ENCODE assay signal across 16 cellular contexts in genomic region chr7:80231719-80232118, GRCh38.
A peak's percentile ranks its signal among the peaks of the same experiment; 100 is the strongest.
DNase-seq lines count a peak whose midpoint lies in the region; ATAC-seq and TF ChIP-seq lines count a peak whose summit lies in the region.
"Had no signal": no experiment of that assay in that cellular context is flagged by ENCODE, and none has a peak within 500 bp of the region (broad histone marks: within the 10 kb centered on the region; RNA-seq: fewer than 3 reads in every experiment).

No MANE protein-coding gene starts in this region.

- H3K4me3 ChIP-seq in fibroblast of mammary gland (ENCODE audit: control insufficient read depth, low read depth, low read length) (no peak overlapping the region), stomach (no peak overlapping the region)
- H3K4me3 ChIP-seq: sigmoid colon had no signal

- no peak for TF ChIP-seq POLR2A in stomach (IDR thresholded peaks at IDR 0.05)

- intact Hi-C loops in stomach (cut with DNase I; ENCODE audit: low total_unique reads), result no loop called here

- no peak overlapping the region for H3K27ac ChIP-seq in stomach
- H3K27ac ChIP-seq: sigmoid colon had no signal

- no peaks in the 10 kb centered on the region for H3K36me3 Mint-ChIP-seq in activated naive CD4-positive, alpha-beta T cell treated with anti-CD3 and anti-CD28 coated beads, Interleukin-2, amount 50 U/mL, for 72 hours

- H3K9me3 ChIP-seq in stomach, result no peaks in the 10 kb centered on the region
- H3K9me3 ChIP-seq: sigmoid colon had no signal

- peaks cover 0 to 5% of the 10 kb centered on the region in 2 donors for H3K9me3 Mint-ChIP-seq in activated naive CD4-positive, alpha-beta T cell treated with anti-CD3 and anti-CD28 coated beads, Interleukin-2, amount 50 U/mL, for 72 hours
- H3K9me3 Mint-ChIP-seq: activated CD4-positive, alpha-beta T cell treated with anti-CD3 and anti-CD28 coated beads, Interleukin-2, amount 10 ng/mL, durations not matched to agents 7 days and 5 days; nephron progenitor cell; stimulated activated naive CD8-positive, alpha-beta T cell treated with anti-CD3 and anti-CD28 coated beads, Interleukin-15, Interleukin-2, amounts not matched to agents 100 ng/mL and 50 ng/mL, for 24 hours had no signal

- TF ChIP-seq CTCF in fibroblast of mammary gland (conservative IDR thresholded peaks at IDR 0.05; ENCODE audit: control insufficient read depth, insufficient read depth, low read depth, low read length), result no peak
- TF ChIP-seq CTCF in stomach (IDR thresholded peaks at IDR 0.05), result no peak
- no peak for TF ChIP-seq CTCF in omental fat pad (IDR thresholded peaks at IDR 0.05)

- peak; percentile 53 to 92 for ATAC-seq in activated naive CD4-positive, alpha-beta T cell treated with anti-CD3 and anti-CD28 coated beads, Interleukin-2, amount 50 U/mL, for 72 hours
- ATAC-seq in omental fat pad (ENCODE audit: low FRiP score), result no peak

- 76 to 93% (median 90%) methylated on average over 2 of the region's 2 CpGs for WGBS in stomach, 5 donors

- DNase-seq in activated naive CD4-positive, alpha-beta T cell treated with anti-CD3 and anti-CD28 coated beads, Interleukin-2, amount 50 U/mL, for 72 hours (ENCODE audit: low spot score in 2 of 2), result no peak
- DNase-seq in activated naive CD4-positive, alpha-beta T cell (lab: John Stamatoyannopoulos, UW), result no peak
- peak; percentile 6 for DNase-seq in RKO (ENCODE audit: low spot score)
- peak; percentile 75 for DNase-seq in fibroblast of mammary gland (ENCODE audit: low read depth)
- peak; percentile 41 for DNase-seq in stromal cell of bone marrow (ENCODE audit: low read depth)
- no peak for DNase-seq in stomach
- DNase-seq in omental fat pad (ENCODE audit: low spot score), result no peak
- no peak for DNase-seq in GOT3 (lab: John Stamatoyannopoulos, UW)
- DNase-seq: activated CD4-positive, alpha-beta T cell treated with anti-CD3 and anti-CD28 coated beads, Interleukin-2, amount 10 ng/mL, durations not matched to agents 7 days and 5 days; H7; NCI-H2029; NCI-H82; nephron progenitor cell; SHP77 treated with DMSO at 0.1 percent for 48 hours; sigmoid colon had no signal

- no peaks in the 10 kb centered on the region for H3K36me3 ChIP-seq in stomach
- H3K36me3 ChIP-seq: sigmoid colon had no signal

- H3K4me1 ChIP-seq in stomach, result no peaks in the 10 kb centered on the region

- no peak overlapping the region for H3K27ac Mint-ChIP-seq in activated naive CD4-positive, alpha-beta T cell treated with anti-CD3 and anti-CD28 coated beads, Interleukin-2, amount 50 U/mL, for 72 hours
- H3K27ac Mint-ChIP-seq: activated CD4-positive, alpha-beta T cell treated with anti-CD3 and anti-CD28 coated beads, Interleukin-2, amount 10 ng/mL, durations not matched to agents 7 days and 5 days; nephron progenitor cell; stimulated activated naive CD8-positive, alpha-beta T cell treated with anti-CD3 and anti-CD28 coated beads, Interleukin-15, Interleukin-2, amounts not matched to agents 100 ng/mL and 50 ng/mL, for 24 hours had no signal

- no peak for TF ChIP-seq EP300 in stomach (IDR thresholded peaks at IDR 0.05)

- H3K27me3 ChIP-seq in stomach, result no peaks in the 10 kb centered on the region
- H3K27me3 ChIP-seq: sigmoid colon had no signal

Comparison
In these comparisons a context has a peak if more than half of its experiments do, and no peak if none do; other contexts are left out.
1. DNase-seq: peak in RKO (single experiment), fibroblast of mammary gland (single experiment) and stromal cell of bone marrow (single experiment); none in activated naive CD4-positive, alpha-beta T cell treated with anti-CD3 and anti-CD28 coated beads, Interleukin-2, amount 50 U/mL, for 72 hours (0 of 2), activated naive CD4-positive, alpha-beta T cell (0 of 4), stomach (single experiment), omental fat pad (single experiment) and GOT3 (single experiment).